In genomic region chr2:218954541-218955300, GRCh38 we compare ENCODE assay signal across 24 cellular contexts. TPM values are rescaled to one million over a fixed set of nuclear protein-coding genes. Genes with fewer than 3 reads are reported as not detected.
A peak's percentile ranks its signal among the peaks of the same experiment; 100 is the strongest.
DNase-seq lines count a peak whose midpoint lies in the region; ATAC-seq lines count a peak whose summit lies in the region.
"Had no signal": no experiment of that assay in that cellular context is flagged by ENCODE, and none has a peak within 500 bp of the region (broad histone marks: within the 10 kb centered on the region; RNA-seq: fewer than 3 reads in every experiment).

No MANE protein-coding gene starts in this region.

- H3K4me1 ChIP-seq in HAP-1, result no peaks in the 10 kb centered on the region

- no peak overlapping the region for H3K4me3 ChIP-seq in HAP-1
- H3K4me3 ChIP-seq: BLaER1 treated with 17β-estradiol and CSF1 and Interleukin-3, amounts not matched to agents 10 nM and 100 nM; GM23338 had no signal

- DNase-seq in NCI-H82 (lab: John Stamatoyannopoulos, UW) (peak; percentile 36), NCI-H82 treated with DMSO at 0.1 percent for 48 hours (lab: John Stamatoyannopoulos, UW; ENCODE audit: unreplicated experiment) (no peak), caudate nucleus (lab: John Stamatoyannopoulos, UW) (peak in 45 of 61 donors; percentile 27 to 91 (median 58)), left lobe of liver (ENCODE audit: low spot score) (peak; percentile 14), superior temporal gyrus (ENCODE audit: extremely low spot score) (peak; percentile 40), GF-D8 (lab: John Stamatoyannopoulos, UW) (no peak), HAP-1 (ENCODE audit: low spot score in 2 of 2) (no peak)
- DNase-seq in stimulated activated naive CD4-positive, alpha-beta T cell (lab: John Stamatoyannopoulos, UW), result no peak
- DNase-seq: ACHN; CD4-positive, alpha-beta memory T cell; DND-41; IMR-90; NCI-H1105; NCI-H146; NCI-H2029; NCI-H2227 treated with DMSO at 0.1 percent for 48 hours; NCI-H510A; NCI-H748 treated with DMSO at 0.1 percent for 48 hours had no signal

- no peak for ATAC-seq in left lobe of liver
- ATAC-seq: HCT116, Panc1 had no signal

- peaks cover 4% of the 10 kb centered on the region for H3K27me3 ChIP-seq in HAP-1 (ENCODE audit: low read depth)

- H3K27ac ChIP-seq in caudate nucleus (ENCODE audit: low read depth, low read length), result peak overlapping the region; percentile 87
- H3K27ac ChIP-seq: 22Rv1; BLaER1 treated with 17β-estradiol and CSF1 and Interleukin-3, amounts not matched to agents 10 nM and 100 nM; KMS-11 had no signal

- in situ Hi-C loops in HAP-1 (cut with MboI; ENCODE audit: low sequenced_read_pairs), result no loop called here

- no peaks in the 10 kb centered on the region for H3K36me3 ChIP-seq in HAP-1 (replicated peaks)
- H3K36me3 ChIP-seq: BLaER1 treated with 17β-estradiol and CSF1 and Interleukin-3, amounts not matched to agents 10 nM and 100 nM had no signal

- no peaks in the 10 kb centered on the region for H3K9me3 ChIP-seq in HAP-1
- H3K9me3 ChIP-seq: BLaER1 treated with 17β-estradiol and CSF1 and Interleukin-3, amounts not matched to agents 10 nM and 100 nM had no signal

RNA-seq across cellular contexts. Expression of gene CDK5R2, which starts 4.7 kb away (rescaled TPM):
- total RNA-seq in left lobe of liver, result not detected
- total RNA-seq: CD4-positive, alpha-beta memory T cell; IMR-90 had no signal

RNA-seq across cellular contexts. Expression of gene FEV, which starts 30.3 kb away (rescaled TPM):
- total RNA-seq in left lobe of liver, result not detected
- total RNA-seq: CD4-positive, alpha-beta memory T cell; GM23338; IMR-90 had no signal

RNA-seq across cellular contexts. Expression of gene CRYBA2, which starts 38.5 kb away (rescaled TPM):
- total RNA-seq in left lobe of liver, result not detected
- total RNA-seq: CD4-positive, alpha-beta memory T cell; GM23338; IMR-90 had no signal

Comparison
In these comparisons a context has a peak if more than half of its experiments do, and no peak if none do; other contexts are left out.
1. DNase-seq: peak in NCI-H82 (single experiment), caudate nucleus (45 of 61), left lobe of liver (single experiment) and superior temporal gyrus (single experiment); none in NCI-H82 treated with DMSO at 0.1 percent for 48 hours (single experiment), GF-D8 (single experiment), stimulated activated naive CD4-positive, alpha-beta T cell (0 of 6) and HAP-1 (0 of 2).